Comparison of ENCODE assay signal across 23 cellular contexts in the genomic region with DNA sequence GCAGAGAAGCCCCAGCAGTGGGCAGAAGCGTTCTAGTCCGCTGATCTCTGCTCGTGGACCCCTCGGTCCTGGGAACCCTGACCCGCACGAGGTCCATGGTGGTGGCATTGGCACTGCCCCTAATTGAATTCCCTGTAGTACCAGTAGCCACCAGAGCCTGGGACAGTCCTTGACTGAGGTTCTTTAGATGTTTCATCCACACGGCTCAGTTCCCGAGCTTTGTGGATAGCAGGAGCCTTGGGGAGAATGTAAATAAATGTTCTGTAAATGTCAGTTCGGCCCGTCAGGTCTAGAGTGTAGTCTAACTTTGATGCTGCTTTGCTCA. TPM values are rescaled to one million over a fixed set of nuclear protein-coding genes. Genes with fewer than 3 reads are reported as not detected.
"Had no signal": no experiment of that assay in that cellular context is flagged by ENCODE, and none has a peak within 500 bp of the region (broad histone marks: within the 10 kb centered on the region; RNA-seq: fewer than 3 reads in every experiment).

No MANE protein-coding gene starts in this region.

- H3K9me3 ChIP-seq: adrenal gland had no signal

- H3K36me3 Mint-ChIP-seq: activated CD4-positive, alpha-beta memory T cell treated with anti-CD3 and anti-CD28 coated beads for 36 hours; activated naive CD4-positive, alpha-beta T cell treated with anti-CD3 and anti-CD28 coated beads, Interleukin-2, amount 10 ng/mL, durations not matched to agents 7 days and 5 days; activated naive CD8-positive, alpha-beta T cell treated with anti-CD3 and anti-CD28 coated beads, Interleukin-2, amount 10 ng/mL, durations not matched to agents 7 days and 5 days; T-cell had no signal

- DNase-seq: activated CD4-positive, alpha-beta memory T cell treated with anti-CD3 and anti-CD28 coated beads for 36 hours; activated CD4-positive, alpha-beta T cell treated with anti-CD3 and anti-CD28 coated beads, Interleukin-2, amount 10 ng/mL, durations not matched to agents 7 days and 5 days; activated CD4-positive, CD25-positive, alpha-beta regulatory T cell; activated gamma-delta T cell treated with Interleukin-2 at 50 U/mL for 16 hours; activated naive CD4-positive, alpha-beta T cell treated with anti-CD3 and anti-CD28 coated beads, Interleukin-2, amount 10 ng/mL, durations not matched to agents 7 days and 5 days; activated naive CD8-positive, alpha-beta T cell treated with anti-CD3 and anti-CD28 coated beads, Interleukin-2, amount 10 ng/mL, durations not matched to agents 7 days and 5 days; activated T-cell treated with anti-CD3 and anti-CD28 coated beads, Interleukin-2, amount 50 U/mL, for 72 hours; anterior cingulate cortex; central memory CD4-positive, alpha-beta T cell; MM.1S; NCI-H1436; NCI-H1694 treated with DMSO at 0.1 percent for 48 hours; NCI-H345; NCI-H510A; NCI-H526 treated with DMSO at 0.1 percent for 48 hours; PC-3; SHP77 treated with DMSO at 0.1 percent for 48 hours; T-cell; T-helper 2 cell; T1000 had no signal

- H3K27ac Mint-ChIP-seq: activated CD4-positive, alpha-beta memory T cell treated with anti-CD3 and anti-CD28 coated beads for 36 hours; activated CD4-positive, alpha-beta T cell treated with anti-CD3 and anti-CD28 coated beads, Interleukin-2, amount 10 ng/mL, durations not matched to agents 7 days and 5 days; activated naive CD4-positive, alpha-beta T cell treated with anti-CD3 and anti-CD28 coated beads, Interleukin-2, amount 10 ng/mL, durations not matched to agents 7 days and 5 days; activated naive CD8-positive, alpha-beta T cell treated with anti-CD3 and anti-CD28 coated beads, Interleukin-2, amount 10 ng/mL, durations not matched to agents 7 days and 5 days; activated T-cell treated with anti-CD3 and anti-CD28 coated beads, Interleukin-2, amount 50 U/mL, for 72 hours; activated T-helper 2 cell treated with anti-CD3 and anti-CD28 coated beads, Interferon-gamma antibody, Interleukin-2, Interleukin-4, amounts not matched to agents 10 μg/mL and 5 μg/mL and 100 μg/mL, durations not matched to agents 14 hours and 24 hours and 36 hours; T-cell had no signal

- H3K4me1 Mint-ChIP-seq: activated CD4-positive, alpha-beta T cell treated with anti-CD3 and anti-CD28 coated beads, Interleukin-2, amount 10 ng/mL, durations not matched to agents 7 days and 5 days; activated naive CD4-positive, alpha-beta T cell treated with anti-CD3 and anti-CD28 coated beads, Interleukin-2, amount 10 ng/mL, durations not matched to agents 7 days and 5 days; activated naive CD8-positive, alpha-beta T cell treated with anti-CD3 and anti-CD28 coated beads, Interleukin-2, amount 10 ng/mL, durations not matched to agents 7 days and 5 days; T-cell had no signal

- H3K27ac ChIP-seq: adrenal gland had no signal

- H3K36me3 ChIP-seq: adrenal gland had no signal

- H3K9me3 Mint-ChIP-seq: activated CD4-positive, alpha-beta memory T cell treated with anti-CD3 and anti-CD28 coated beads for 36 hours; activated CD4-positive, alpha-beta T cell treated with anti-CD3 and anti-CD28 coated beads, Interleukin-2, amount 10 ng/mL, durations not matched to agents 7 days and 5 days; activated naive CD4-positive, alpha-beta T cell treated with anti-CD3 and anti-CD28 coated beads, Interleukin-2, amount 10 ng/mL, durations not matched to agents 7 days and 5 days; activated naive CD8-positive, alpha-beta T cell treated with anti-CD3 and anti-CD28 coated beads, Interleukin-2, amount 10 ng/mL, durations not matched to agents 7 days and 5 days; activated T-cell treated with anti-CD3 and anti-CD28 coated beads, Interleukin-2, amount 50 U/mL, for 72 hours; activated T-helper 2 cell treated with anti-CD3 and anti-CD28 coated beads, Interferon-gamma antibody, Interleukin-2, Interleukin-4, amounts not matched to agents 10 μg/mL and 5 μg/mL and 100 μg/mL, durations not matched to agents 14 hours and 24 hours and 36 hours; T-cell had no signal

- H3K4me3 Mint-ChIP-seq: activated CD4-positive, alpha-beta memory T cell treated with anti-CD3 and anti-CD28 coated beads for 36 hours; activated CD4-positive, alpha-beta T cell treated with anti-CD3 and anti-CD28 coated beads, Interleukin-2, amount 10 ng/mL, durations not matched to agents 7 days and 5 days; activated naive CD4-positive, alpha-beta T cell treated with anti-CD3 and anti-CD28 coated beads, Interleukin-2, amount 10 ng/mL, durations not matched to agents 7 days and 5 days; activated naive CD8-positive, alpha-beta T cell treated with anti-CD3 and anti-CD28 coated beads, Interleukin-2, amount 10 ng/mL, durations not matched to agents 7 days and 5 days; activated T-cell treated with anti-CD3 and anti-CD28 coated beads, Interleukin-2, amount 50 U/mL, for 72 hours; T-cell had no signal

- ATAC-seq: activated T-cell treated with anti-CD3 and anti-CD28 coated beads, Interleukin-2, amount 50 U/mL, for 72 hours; PC-3; T-cell had no signal

- H3K4me3 ChIP-seq: adrenal gland had no signal

RNA-seq across cellular contexts. Expression of gene SEPTIN5, which starts 39.4 kb away (rescaled TPM):
- total RNA-seq: activated CD4-positive, alpha-beta T cell treated with anti-CD3 and anti-CD28 coated beads, Interleukin-2, amount 10 ng/mL, durations not matched to agents 7 days and 5 days; activated naive CD8-positive, alpha-beta T cell treated with anti-CD3 and anti-CD28 coated beads, Interleukin-2, amount 10 ng/mL, durations not matched to agents 7 days and 5 days had no signal

RNA-seq across cellular contexts. Expression of gene GP1BB, which starts 48.4 kb away (rescaled TPM):
- total RNA-seq: activated CD4-positive, alpha-beta memory T cell treated with anti-CD3 and anti-CD28 coated beads for 36 hours; activated CD4-positive, alpha-beta T cell treated with anti-CD3 and anti-CD28 coated beads, Interleukin-2, amount 10 ng/mL, durations not matched to agents 7 days and 5 days; activated naive CD8-positive, alpha-beta T cell treated with anti-CD3 and anti-CD28 coated beads, Interleukin-2, amount 10 ng/mL, durations not matched to agents 7 days and 5 days; activated T-helper 2 cell treated with anti-CD3 and anti-CD28 coated beads, Interferon-gamma antibody, Interleukin-2, Interleukin-4, amounts not matched to agents 10 μg/mL and 5 μg/mL and 100 μg/mL, durations not matched to agents 14 hours and 24 hours and 36 hours; bronchial epithelial cell had no signal
